Comparison of ENCODE assay signal across 1 cellular context in the genomic region with DNA sequence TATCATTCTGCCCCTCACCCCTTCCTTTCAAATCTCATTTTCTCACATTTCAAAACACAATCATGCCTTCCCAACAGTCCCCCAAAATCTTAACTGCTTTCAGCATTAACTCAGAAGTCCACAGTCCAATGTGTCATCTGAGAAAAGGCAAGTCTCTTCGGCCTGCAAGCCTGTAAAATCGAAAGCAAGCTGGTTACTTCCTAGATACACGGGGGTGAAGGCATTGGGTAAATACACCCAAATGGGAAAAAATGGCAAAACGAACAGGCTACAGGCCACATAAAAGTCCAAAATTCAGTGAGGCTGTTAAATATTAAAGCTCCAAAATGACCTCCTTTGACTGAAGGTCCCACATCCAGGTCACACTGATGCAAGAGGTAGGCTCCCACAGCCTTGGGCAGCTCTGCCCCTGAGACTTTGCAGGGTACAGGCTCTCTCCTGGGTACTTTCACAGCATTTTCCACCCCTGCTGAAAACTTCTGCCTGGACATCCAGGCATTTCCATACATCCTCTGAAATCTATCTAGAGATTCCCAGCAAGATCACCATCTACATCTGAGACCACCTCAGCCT.
A peak's percentile ranks its signal among the peaks of the same experiment; 100 is the strongest.
TF ChIP-seq lines count a peak whose summit lies in the region.

No MANE protein-coding gene starts in this region.

TF ChIP-seq in liver, 16 proteins besides CTCF, POLR2A, EP300 and RAD21:
- TF ChIP-seq HNF4A (conservative IDR thresholded peaks at IDR 0.05), result peak; percentile 10 to 30
- TF ChIP-seq RXRA (IDR thresholded peaks at IDR 0.05), result peak in 1 of 2 donors; percentile 16
